In genomic region chr3:54951405-54951804, GRCh38 we compare ENCODE assay signal across 10 cellular contexts. TPM values are rescaled to one million over a fixed set of nuclear protein-coding genes. Genes with fewer than 3 reads are reported as not detected.
A peak's percentile ranks its signal among the peaks of the same experiment; 100 is the strongest.
DNase-seq lines count a peak whose midpoint lies in the region; ATAC-seq and TF ChIP-seq lines count a peak whose summit lies in the region.
"Had no signal": no experiment of that assay in that cellular context is flagged by ENCODE, and none has a peak within 500 bp of the region (broad histone marks: within the 10 kb centered on the region; RNA-seq: fewer than 3 reads in every experiment).

No MANE protein-coding gene starts in this region.

- peaks cover 0 to 2% of the 10 kb centered on the region in 2 donors for H3K9me3 ChIP-seq in lung (ENCODE audit: control insufficient read depth in 2 of 2, insufficient read depth in 1 of 2, low read length in 1 of 2)

- no peak overlapping the region for H3K27ac ChIP-seq in coronary artery
- H3K27ac ChIP-seq in lung (ENCODE audit: low read depth in 1 of 2, low read length in 1 of 2): no peak overlapping the region

- TF ChIP-seq CTCF in coronary artery (IDR thresholded peaks at IDR 0.05) (no peak), lung (IDR thresholded peaks at IDR 0.05; ENCODE audit: control extremely low read depth, extremely low read depth) (peak; percentile 10)

- no peaks in the 10 kb centered on the region for H3K36me3 ChIP-seq in lung (ENCODE audit: control insufficient read depth in 2 of 2, insufficient read depth in 2 of 2, low read length in 2 of 2)

- no peaks in the 10 kb centered on the region for H3K27me3 ChIP-seq in lung (ENCODE audit: control insufficient read depth, insufficient read depth)

- intact Hi-C loops in activated T-helper 1 cell treated with anti-CD3 and anti-CD28 coated beads, Interleukin-12 subunit alpha, Interleukin-12 subunit beta, Interleukin-2, Interleukin-4 antibody, amounts not matched to agents 30 ng/mL and 10 ng/mL and 1 ng/mL, durations not matched to agents 14 hours and 24 hours and 36 hours (cut with micrococcal nuclease): no loop called here

- H3K4me3 ChIP-seq in coronary artery: no peak overlapping the region
- no peak overlapping the region for H3K4me3 ChIP-seq in lung

- peak; percentile 63 for ATAC-seq in lung (ENCODE audit: insufficient read depth, low FRiP score)
- ATAC-seq in GM18517 (IDR thresholded peaks at IDR 0.05; ENCODE audit: unreplicated experiment): no peak
- ATAC-seq in HG02852 (IDR thresholded peaks at IDR 0.05; ENCODE audit: unreplicated experiment): no peak

- peaks cover 0 to 5% of the 10 kb centered on the region in 2 donors for H3K4me1 ChIP-seq in lung (ENCODE audit: control insufficient read depth in 2 of 2, insufficient read depth in 2 of 2, low read length in 2 of 2)

- H3K36me3 Mint-ChIP-seq in activated T-helper 1 cell treated with anti-CD3 and anti-CD28 coated beads, Interleukin-12 subunit alpha, Interleukin-12 subunit beta, Interleukin-2, Interleukin-4 antibody, amounts not matched to agents 30 ng/mL and 10 ng/mL and 1 ng/mL, durations not matched to agents 14 hours and 24 hours and 36 hours (ENCODE audit: low read depth): no peaks in the 10 kb centered on the region

- peak; percentile 92 for DNase-seq in ELR (ENCODE audit: low read depth)
- peak; percentile 43 for DNase-seq in NCI-H69 (lab: John Stamatoyannopoulos, UW)
- peak; percentile 76 for DNase-seq in coronary artery (ENCODE audit: low spot score)
- DNase-seq in lung (ENCODE audit: low spot score): peak; percentile 51
- DNase-seq in germinal center (ENCODE audit: low spot score): no peak
- no peak for DNase-seq in activated T-helper 1 cell treated with anti-CD3 and anti-CD28 coated beads, Interleukin-12 subunit alpha, Interleukin-12 subunit beta, Interleukin-2, Interleukin-4 antibody, amounts not matched to agents 30 ng/mL and 10 ng/mL and 1 ng/mL, durations not matched to agents 14 hours and 24 hours and 36 hours (ENCODE audit: low spot score)

- no peaks in the 10 kb centered on the region for H3K4me1 Mint-ChIP-seq in activated T-helper 1 cell treated with anti-CD3 and anti-CD28 coated beads, Interleukin-12 subunit alpha, Interleukin-12 subunit beta, Interleukin-2, Interleukin-4 antibody, amounts not matched to agents 30 ng/mL and 10 ng/mL and 1 ng/mL, durations not matched to agents 14 hours and 24 hours and 36 hours (ENCODE audit: low read depth)

- H3K27ac Mint-ChIP-seq in activated T-helper 1 cell treated with anti-CD3 and anti-CD28 coated beads, Interleukin-12 subunit alpha, Interleukin-12 subunit beta, Interleukin-2, Interleukin-4 antibody, amounts not matched to agents 30 ng/mL and 10 ng/mL and 1 ng/mL, durations not matched to agents 14 hours and 24 hours and 36 hours: no peak overlapping the region

- 69 to 80% methylated on average over 8 of the region's 8 CpGs for WGBS in lung, 2 donors

- H3K9me3 Mint-ChIP-seq in activated T-helper 1 cell treated with anti-CD3 and anti-CD28 coated beads, Interleukin-12 subunit alpha, Interleukin-12 subunit beta, Interleukin-2, Interleukin-4 antibody, amounts not matched to agents 30 ng/mL and 10 ng/mL and 1 ng/mL, durations not matched to agents 14 hours and 24 hours and 36 hours: no peaks in the 10 kb centered on the region

- no peak overlapping the region for H3K4me3 Mint-ChIP-seq in activated T-helper 1 cell treated with anti-CD3 and anti-CD28 coated beads, Interleukin-12 subunit alpha, Interleukin-12 subunit beta, Interleukin-2, Interleukin-4 antibody, amounts not matched to agents 30 ng/mL and 10 ng/mL and 1 ng/mL, durations not matched to agents 14 hours and 24 hours and 36 hours

- H3K27me3 Mint-ChIP-seq in activated T-helper 1 cell treated with anti-CD3 and anti-CD28 coated beads, Interleukin-12 subunit alpha, Interleukin-12 subunit beta, Interleukin-2, Interleukin-4 antibody, amounts not matched to agents 30 ng/mL and 10 ng/mL and 1 ng/mL, durations not matched to agents 14 hours and 24 hours and 36 hours (ENCODE audit: insufficient read depth): no peaks in the 10 kb centered on the region

RNA-seq across cellular contexts. Expression of gene LRTM1, which starts 23.5 kb away (rescaled TPM):
- total RNA-seq in lung: not detected
- not detected for polyA plus RNA-seq in lung
- not detected in 2 replicates for total RNA-seq in activated T-helper 1 cell treated with anti-CD3 and anti-CD28 coated beads, Interleukin-12 subunit alpha, Interleukin-12 subunit beta, Interleukin-2, Interleukin-4 antibody, amounts not matched to agents 30 ng/mL and 10 ng/mL and 1 ng/mL, durations not matched to agents 14 hours and 24 hours and 36 hours
- polyA plus RNA-seq: esophagus, urinary bladder had no signal

Comparison
In these comparisons a context has a peak if more than half of its experiments do, and no peak if none do; other contexts are left out.
1. DNase-seq: peak in ELR (single experiment), NCI-H69 (single experiment), coronary artery (single experiment) and lung (single experiment); none in germinal center (single experiment) and activated T-helper 1 cell treated with anti-CD3 and anti-CD28 coated beads, Interleukin-12 subunit alpha, Interleukin-12 subunit beta, Interleukin-2, Interleukin-4 antibody, amounts not matched to agents 30 ng/mL and 10 ng/mL and 1 ng/mL, durations not matched to agents 14 hours and 24 hours and 36 hours (single experiment).